ENCODE assay signal across 8 cellular contexts in the genomic region with DNA sequence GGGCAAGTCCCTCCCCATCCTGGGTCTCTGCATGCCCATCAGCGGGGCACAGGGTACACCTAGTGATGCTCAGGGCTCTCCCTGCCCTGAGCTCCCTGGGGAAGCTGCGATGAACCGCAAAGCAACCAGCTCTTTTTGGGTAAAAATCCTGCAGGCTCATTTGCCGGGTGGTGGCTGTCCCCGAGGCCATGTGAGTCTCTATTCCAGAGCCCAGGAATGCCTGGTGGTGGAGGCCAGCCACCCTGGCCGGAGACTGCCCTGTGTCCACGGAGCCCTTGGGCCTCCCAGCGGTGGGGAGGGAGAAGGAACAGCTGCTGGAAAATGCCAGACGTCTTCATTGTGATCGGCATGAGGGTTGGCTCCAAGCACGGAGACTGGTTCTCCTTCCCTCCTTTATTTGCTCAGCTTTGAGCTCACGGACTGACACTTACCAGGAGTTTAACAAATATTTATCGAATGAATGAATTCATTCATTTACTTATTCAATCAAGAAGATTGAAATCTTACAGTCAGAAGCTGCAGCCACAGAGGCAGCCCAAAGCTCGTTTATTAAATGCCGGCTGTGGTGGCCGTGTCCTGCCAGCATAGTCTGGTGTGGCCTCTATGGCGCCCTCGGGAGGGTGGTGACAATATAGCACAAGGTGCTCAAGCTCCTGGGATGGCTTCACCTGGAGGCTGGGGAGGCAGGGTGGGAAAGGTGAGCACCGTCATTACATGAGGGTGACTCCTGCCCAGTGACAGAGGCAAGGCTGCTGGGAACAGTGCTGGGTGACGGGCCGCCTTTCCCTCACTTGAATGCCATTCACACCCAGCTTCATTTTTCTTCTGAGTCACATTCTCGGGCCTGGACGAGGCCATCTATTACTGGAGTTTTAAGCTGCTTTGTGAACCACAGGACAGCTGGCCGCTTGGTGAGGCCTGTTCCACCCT. TPM values are rescaled to one million over a fixed set of nuclear protein-coding genes. Genes with fewer than 3 reads are reported as not detected.
DNase-seq lines count a peak whose midpoint lies in the region; ATAC-seq and TF ChIP-seq lines count a peak whose summit lies in the region.

No MANE protein-coding gene starts in this region.

- peak; percentile 40 for TF ChIP-seq CTCF in fibroblast of mammary gland (conservative IDR thresholded peaks at IDR 0.05; ENCODE audit: control insufficient read depth, insufficient read depth, low read depth, low read length)

- no peak overlapping the region for H3K4me3 Mint-ChIP-seq in activated T-cell treated with anti-CD3 and anti-CD28 coated beads, Interleukin-2, amount 50 U/mL, for 72 hours
- no peak overlapping the region for H3K4me3 Mint-ChIP-seq in activated T-cell treated with anti-CD3 and anti-CD28 coated beads, Interleukin-2, amount 50 U/mL, for 24 hours

- no peaks in the 10 kb centered on the region for H3K9me3 Mint-ChIP-seq in activated T-cell treated with anti-CD3 and anti-CD28 coated beads, Interleukin-2, amount 50 U/mL, for 72 hours
- no peaks in the 10 kb centered on the region for H3K9me3 Mint-ChIP-seq in activated T-cell treated with anti-CD3 and anti-CD28 coated beads, Interleukin-2, amount 50 U/mL, for 24 hours

- H3K27me3 Mint-ChIP-seq in activated T-cell treated with anti-CD3 and anti-CD28 coated beads, Interleukin-2, amount 50 U/mL, for 72 hours (ENCODE audit: low read depth): peaks cover 9% of the 10 kb centered on the region
- H3K27me3 Mint-ChIP-seq in activated T-cell treated with anti-CD3 and anti-CD28 coated beads, Interleukin-2, amount 50 U/mL, for 24 hours: peaks cover 33% of the 10 kb centered on the region

- DNase-seq in activated T-cell treated with anti-CD3 and anti-CD28 coated beads, Interleukin-2, amount 50 U/mL, for 72 hours: peak; percentile 23 to 29
- no peak for DNase-seq in activated T-cell treated with anti-CD3 and anti-CD28 coated beads, Interleukin-2, amount 50 U/mL, for 24 hours
- DNase-seq in RPMI7951 (ENCODE audit: low read depth) (peak; percentile 81), fibroblast of mammary gland (ENCODE audit: low read depth) (peak; percentile 40), pons (ENCODE audit: low spot score) (peak; percentile 49), NCI-H187 treated with DMSO at 0.1 percent for 48 hours (lab: John Stamatoyannopoulos, UW) (no peak), DMS79 treated with DMSO at 0.1 percent for 48 hours (lab: John Stamatoyannopoulos, UW) (no peak)

- H3K4me3 ChIP-seq in fibroblast of mammary gland (ENCODE audit: control insufficient read depth, low read depth, low read length): no peak overlapping the region

- no peaks in the 10 kb centered on the region for H3K4me1 Mint-ChIP-seq in activated T-cell treated with anti-CD3 and anti-CD28 coated beads, Interleukin-2, amount 50 U/mL, for 72 hours (ENCODE audit: low read depth)
- no peaks in the 10 kb centered on the region for H3K4me1 Mint-ChIP-seq in activated T-cell treated with anti-CD3 and anti-CD28 coated beads, Interleukin-2, amount 50 U/mL, for 24 hours (ENCODE audit: low read depth)

- no peaks in the 10 kb centered on the region for H3K36me3 Mint-ChIP-seq in activated T-cell treated with anti-CD3 and anti-CD28 coated beads, Interleukin-2, amount 50 U/mL, for 72 hours (ENCODE audit: insufficient read depth in 2 of 2)
- H3K36me3 Mint-ChIP-seq in activated T-cell treated with anti-CD3 and anti-CD28 coated beads, Interleukin-2, amount 50 U/mL, for 24 hours (ENCODE audit: low read depth): no peaks in the 10 kb centered on the region

- H3K27ac Mint-ChIP-seq in activated T-cell treated with anti-CD3 and anti-CD28 coated beads, Interleukin-2, amount 50 U/mL, for 72 hours: no peak overlapping the region
- H3K27ac Mint-ChIP-seq in activated T-cell treated with anti-CD3 and anti-CD28 coated beads, Interleukin-2, amount 50 U/mL, for 24 hours: no peak overlapping the region

- ATAC-seq in activated T-cell treated with anti-CD3 and anti-CD28 coated beads, Interleukin-2, amount 50 U/mL, for 72 hours (replicated peaks in 1 of 2): peak in 1 of 2 donors; percentile 34
- no peak for ATAC-seq in GM18870 (IDR thresholded peaks at IDR 0.05; ENCODE audit: unreplicated experiment)

RNA-seq across cellular contexts. Expression of a gene that starts 31.1 kb away (rescaled TPM):
- total RNA-seq in activated T-cell treated with anti-CD3 and anti-CD28 coated beads, Interleukin-2, amount 50 U/mL, for 72 hours: under 1 TPM; 0.60 to 0.74 TPM
- total RNA-seq in RPMI7951 (2014; rRNA removed; shearing (Covaris generic)): not detected in 2 replicates

Comparison
In these comparisons a context has a peak if more than half of its experiments do, and no peak if none do; other contexts are left out.
1. DNase-seq: peak in activated T-cell treated with anti-CD3 and anti-CD28 coated beads, Interleukin-2, amount 50 U/mL, for 72 hours (2 of 2), RPMI7951 (single experiment), fibroblast of mammary gland (single experiment) and pons (single experiment); none in activated T-cell treated with anti-CD3 and anti-CD28 coated beads, Interleukin-2, amount 50 U/mL, for 24 hours (single experiment), NCI-H187 treated with DMSO at 0.1 percent for 48 hours (single experiment) and DMS79 treated with DMSO at 0.1 percent for 48 hours (single experiment).